Comparison of ENCODE assay signal across 17 cellular contexts in genomic region chrX:118109065-118109464, GRCh38. TPM values are rescaled to one million over a fixed set of nuclear protein-coding genes. Genes with fewer than 3 reads are reported as not detected.
A peak's percentile ranks its signal among the peaks of the same experiment; 100 is the strongest.
DNase-seq lines count a peak whose midpoint lies in the region; ATAC-seq, FAIRE-seq and TF ChIP-seq lines count a peak whose summit lies in the region.
"Had no signal": no experiment of that assay in that cellular context is flagged by ENCODE, and none has a peak within 500 bp of the region (broad histone marks: within the 10 kb centered on the region; RNA-seq: fewer than 3 reads in every experiment).

No MANE protein-coding gene starts in this region.

- TF ChIP-seq RAD21 in Ishikawa (IDR thresholded peaks at IDR 0.05; ENCODE audit: low read depth) = no peak

- no peak for TF ChIP-seq POLR2A in GM12891 (IDR thresholded peaks at IDR 0.05; ENCODE audit: low read depth, low read length)

- no peak for TF ChIP-seq EP300 in Ishikawa (IDR thresholded peaks at IDR 0.05; ENCODE audit: borderline replicate concordance)

- no peak for ATAC-seq in GM21619 (IDR thresholded peaks at IDR 0.05; ENCODE audit: unreplicated experiment)
- ATAC-seq: CD8-positive, alpha-beta T cell; GM23338 had no signal

- peak; percentile 13 for FAIRE-seq in GM12891 (lab: Jason Lieb, UNC)
- FAIRE-seq: G401.6, GM19239, H54 had no signal

- DNase-seq in GM12891 (ENCODE audit: insufficient read length, low spot score) (no peak), renal cortical epithelial cell (ENCODE audit: low read depth) (peak; percentile 49), ecto neural progenitor cell (ENCODE audit: low spot score) (no peak), NCI-H146 treated with DMSO at 0.1 percent for 48 hours (lab: John Stamatoyannopoulos, UW; ENCODE audit: unreplicated experiment) (no peak)
- DNase-seq: Caco-2; CD4-positive, CD25-positive, alpha-beta regulatory T cell; CD8-positive, alpha-beta T cell; DMS153; DND-41; HFFc6 had no signal

TF ChIP-seq in GM12891, 5 proteins besides CTCF, POLR2A, EP300 and RAD21:
- TF ChIP-seq POU2F2 (IDR thresholded peaks at IDR 0.05; ENCODE audit: low read depth, low read length) (no peak), POLR2AphosphoS5 (IDR thresholded peaks at IDR 0.05; ENCODE audit: low read depth, low read length) (no peak), PAX5 (IDR thresholded peaks at IDR 0.05; ENCODE audit: insufficient read depth, low read length, severe bottlenecking) (no peak), SPI1 (IDR thresholded peaks at IDR 0.05; ENCODE audit: low read depth, low read length) (no peak), TAF1 (IDR thresholded peaks at IDR 0.05; ENCODE audit: low read depth, low read length) (no peak)

TF ChIP-seq in Ishikawa, 13 proteins besides CTCF, POLR2A, EP300 and RAD21:
- TF ChIP-seq CREB1 (IDR thresholded peaks at IDR 0.05; ENCODE audit: low read depth) (no peak), CEBPB (IDR thresholded peaks at IDR 0.05) (peak; percentile 63)

RNA-seq across cellular contexts. Expression of gene KLHL13, which starts 7.5 kb away (rescaled TPM):
- polyA plus RNA-seq in GM12891 (2012; ENCODE audit: low read depth, missing spikeins) = 7.7 TPM
- total RNA-seq in renal cortical epithelial cell = 99.4 and 130 TPM in 2 replicates
- total RNA-seq: B cell had no signal
